ENCODE assay signal across 18 cellular contexts in genomic region chr19:40639638-40639982, GRCh38. TPM values are rescaled to one million over a fixed set of nuclear protein-coding genes. Genes with fewer than 3 reads are reported as not detected.
DNase-seq lines count a peak whose midpoint lies in the region; ATAC-seq and TF ChIP-seq lines count a peak whose summit lies in the region.
"Had no signal": no experiment of that assay in that cellular context is flagged by ENCODE, and none has a peak within 500 bp of the region (broad histone marks: within the 10 kb centered on the region; RNA-seq: fewer than 3 reads in every experiment).

No MANE protein-coding gene starts in this region.

- peaks cover 5% of the 10 kb centered on the region for H3K9me1 ChIP-seq in IMR-90 (ENCODE audit: insufficient read depth, low read length)

- no peak for TF ChIP-seq POLR2A in IMR-90 (IDR thresholded peaks at IDR 0.05; ENCODE audit: low read depth, low read length)

- in situ Hi-C loops in IMR-90 (cut with MboI; ENCODE audit: low sequenced_read_pairs) = no loop called here
- in situ Hi-C loops in KBM-7 (cut with MboI; ENCODE audit: low pct_unique_long_range_greater_than_20kb, low sequenced_read_pairs) = no loop called here

- CTCF ChIA-PET in IMR-90 (lab: Yijun Ruan, JAX) = no interaction called here

- dilution Hi-C loops in IMR-90 (cut with HindIII; ENCODE audit: low sequenced_read_pairs, unreplicated experiment) = no loop called here

- no peaks in the 10 kb centered on the region for H3K79me1 ChIP-seq in IMR-90 (ENCODE audit: low read depth in 1 of 2, low read length in 2 of 2)

- no peak overlapping the region for H3K4me3 ChIP-seq in IMR-90 (ENCODE audit: insufficient read depth, low read depth, low read length)
- H3K4me3 ChIP-seq in right atrium auricular region = no peak overlapping the region
- no peak overlapping the region for H3K4me3 ChIP-seq in thoracic aorta
- H3K4me3 ChIP-seq: SJCRH30 had no signal

- H4K91ac ChIP-seq in IMR-90 (ENCODE audit: insufficient read depth, low read depth, low read length) = peak overlapping the region; percentile 70

- H3K4me3 Mint-ChIP-seq in chondrocyte (ENCODE audit: unreplicated experiment) = no peak overlapping the region
- no peak overlapping the region for H3K4me3 Mint-ChIP-seq in activated T-helper 2 cell treated with anti-CD3 and anti-CD28 coated beads, Interferon-gamma antibody, Interleukin-2, Interleukin-4, amounts not matched to agents 10 μg/mL and 5 μg/mL and 100 μg/mL, durations not matched to agents 14 hours and 24 hours and 36 hours (ENCODE audit: low read depth)
- H3K4me3 Mint-ChIP-seq: B cell; CD4-positive, alpha-beta T cell; IgD-negative memory B cell had no signal

- TF ChIP-seq RAD21 in IMR-90 (IDR thresholded peaks at IDR 0.05; ENCODE audit: low read length) = no peak

- no peak for TF ChIP-seq CTCF in IMR-90 (conservative IDR thresholded peaks at IDR 0.05; ENCODE audit: low read depth, low read length)
- no peak for TF ChIP-seq CTCF in chondrocyte (IDR thresholded peaks at IDR 0.05)
- no peak for TF ChIP-seq CTCF in right atrium auricular region (IDR thresholded peaks at IDR 0.05)
- no peak for TF ChIP-seq CTCF in thoracic aorta (IDR thresholded peaks at IDR 0.05)

- peaks cover 51% of the 10 kb centered on the region for H3K4me1 Mint-ChIP-seq in chondrocyte (ENCODE audit: low read depth)
- H3K4me1 Mint-ChIP-seq in activated T-helper 2 cell treated with anti-CD3 and anti-CD28 coated beads, Interferon-gamma antibody, Interleukin-2, Interleukin-4, amounts not matched to agents 10 μg/mL and 5 μg/mL and 100 μg/mL, durations not matched to agents 14 hours and 24 hours and 36 hours (ENCODE audit: low read depth) = no peaks in the 10 kb centered on the region

- H3K27me3 ChIP-seq in IMR-90 (ENCODE audit: control insufficient read depth, insufficient read depth, low read length) = no peaks in the 10 kb centered on the region
- no peaks in the 10 kb centered on the region for H3K27me3 ChIP-seq in right atrium auricular region
- H3K27me3 ChIP-seq in thoracic aorta (replicated peaks; ENCODE audit: insufficient read depth) = no peaks in the 10 kb centered on the region

- H3K23ac ChIP-seq in IMR-90 (ENCODE audit: low read depth, low read length) = peak overlapping the region; percentile 71; the same call in 1 of the 2 replicates

- H3K27ac ChIP-seq in IMR-90 (ENCODE audit: insufficient read depth, low read length) = peak overlapping the region; percentile 50; the same call in 1 of the 2 replicates
- H3K27ac ChIP-seq in right atrium auricular region = peak overlapping the region; percentile 42 to 70
- H3K27ac ChIP-seq in thoracic aorta = peak overlapping the region; percentile 90 to 93
- H3K27ac ChIP-seq: SJCRH30 had no signal

- no peak overlapping the region for H2BK5ac ChIP-seq in IMR-90 (ENCODE audit: low read depth, low read length, poor library complexity, severe bottlenecking)

- WGBS in IMR-90 (ENCODE audit: extremely low coverage in 2 of 2, insufficient read length in 1 of 2), 2 experiments = 100% methylated on average over 2 of the region's 6 CpGs; no CpG with 5 or more reads in 1 of the 2 experiments

- peak overlapping the region; percentile 71; the same call in 2 of the 3 replicates for H2BK15ac ChIP-seq in IMR-90 (ENCODE audit: low read depth, low read length)

- H3K27ac Mint-ChIP-seq in chondrocyte (ENCODE audit: unreplicated experiment) = peak overlapping the region; percentile 96
- no peak overlapping the region for H3K27ac Mint-ChIP-seq in activated T-helper 2 cell treated with anti-CD3 and anti-CD28 coated beads, Interferon-gamma antibody, Interleukin-2, Interleukin-4, amounts not matched to agents 10 μg/mL and 5 μg/mL and 100 μg/mL, durations not matched to agents 14 hours and 24 hours and 36 hours
- H3K27ac Mint-ChIP-seq: B cell; CD4-positive, alpha-beta T cell; IgD-negative memory B cell had no signal

- no TSS peak for BruUV-seq in IMR-90 (replicated peaks; lab: Mats Ljungman, UMichigan)

- H2AK9ac ChIP-seq in IMR-90 (replicated peaks; ENCODE audit: low read depth, low read length, poor library complexity) = no peak overlapping the region

- no peak for DNase-seq in IMR-90
- DNase-seq in chondrocyte (ENCODE audit: low spot score) = no peak
- no peak for DNase-seq in right atrium auricular region (ENCODE audit: low spot score)
- no peak for DNase-seq in thoracic aorta (ENCODE audit: low spot score)
- no peak for DNase-seq in NCI-H2171 (lab: John Stamatoyannopoulos, UW)
- DNase-seq in KBM-7 = no peak
- DNase-seq in activated T-helper 2 cell treated with anti-CD3 and anti-CD28 coated beads, Interferon-gamma antibody, Interleukin-2, Interleukin-4, amounts not matched to agents 10 μg/mL and 5 μg/mL and 100 μg/mL, durations not matched to agents 14 hours and 24 hours and 36 hours (ENCODE audit: low spot score) = no peak
- DNase-seq: ACHN; CD4-positive, alpha-beta T cell; EL; NCI-H1105 treated with DMSO at 0.1 percent for 48 hours; NCI-H187; NCI-H446 treated with DMSO at 0.1 percent for 48 hours; NK-92 treated with Interleukin-12 subunit alpha and Interleukin-12 subunit beta, amount 100 ng/mL, for 24 hours; OCI-M1; SJCRH30 had no signal

- peak overlapping the region; percentile 96 for H2BK120ac ChIP-seq in IMR-90 (ENCODE audit: low read depth, low read length)

- H3K56ac ChIP-seq in IMR-90 (ENCODE audit: extremely low read depth, insufficient read depth, low read length) = no peak overlapping the region

- H3K9me3 Mint-ChIP-seq in chondrocyte (ENCODE audit: low read depth) = no peaks in the 10 kb centered on the region
- H3K9me3 Mint-ChIP-seq in activated T-helper 2 cell treated with anti-CD3 and anti-CD28 coated beads, Interferon-gamma antibody, Interleukin-2, Interleukin-4, amounts not matched to agents 10 μg/mL and 5 μg/mL and 100 μg/mL, durations not matched to agents 14 hours and 24 hours and 36 hours = no peaks in the 10 kb centered on the region
- H3K9me3 Mint-ChIP-seq: CD4-positive, alpha-beta T cell; IgD-negative memory B cell had no signal

- H4K5ac ChIP-seq in IMR-90 (ENCODE audit: low read depth, low read length) = peak overlapping the region; percentile 12; the same call in 1 of the 2 replicates

- intact Hi-C loops in IMR-90 (cut with micrococcal nuclease) = no loop called here
- intact Hi-C loops in activated T-helper 2 cell treated with anti-CD3 and anti-CD28 coated beads, Interferon-gamma antibody, Interleukin-2, Interleukin-4, amounts not matched to agents 10 μg/mL and 5 μg/mL and 100 μg/mL, durations not matched to agents 14 hours and 24 hours and 36 hours (cut with micrococcal nuclease) = loop anchor here (10.0 kb wide), 1 partner anchor 335 kb away; no protein-coding TSS in a partner anchor

- H3K27me3 Mint-ChIP-seq in chondrocyte (ENCODE audit: low read depth) = no peaks in the 10 kb centered on the region
- H3K27me3 Mint-ChIP-seq in activated T-helper 2 cell treated with anti-CD3 and anti-CD28 coated beads, Interferon-gamma antibody, Interleukin-2, Interleukin-4, amounts not matched to agents 10 μg/mL and 5 μg/mL and 100 μg/mL, durations not matched to agents 14 hours and 24 hours and 36 hours (ENCODE audit: low read depth) = peaks cover 5% of the 10 kb centered on the region
- H3K27me3 Mint-ChIP-seq: CD4-positive, alpha-beta T cell had no signal

- H3K4me1 ChIP-seq in IMR-90 (ENCODE audit: control insufficient read depth, insufficient read depth, low read length) (peaks cover 12% of the 10 kb centered on the region), right atrium auricular region (peaks cover 0 to 13% of the 10 kb centered on the region in 2 donors), thoracic aorta (ENCODE audit: control insufficient read depth in 1 of 2, low read depth in 2 of 2) (peaks cover 16 to 53% of the 10 kb centered on the region in 2 donors)

- peak overlapping the region; percentile 91 for H2BK20ac ChIP-seq in IMR-90 (ENCODE audit: low read depth, low read length)

- peak overlapping the region; percentile 57 to 69; a peak in 3 of 4 replicates for H4K8ac ChIP-seq in IMR-90 (ENCODE audit: low read depth in 2 of 2, low read length in 2 of 2)

- H2AK5ac ChIP-seq in IMR-90 (ENCODE audit: low read depth, low read length) = peak overlapping the region; percentile 97

- no peaks in the 10 kb centered on the region for H3K36me3 Mint-ChIP-seq in chondrocyte (ENCODE audit: low read depth)
- H3K36me3 Mint-ChIP-seq in activated T-helper 2 cell treated with anti-CD3 and anti-CD28 coated beads, Interferon-gamma antibody, Interleukin-2, Interleukin-4, amounts not matched to agents 10 μg/mL and 5 μg/mL and 100 μg/mL, durations not matched to agents 14 hours and 24 hours and 36 hours (ENCODE audit: low read depth) = no peaks in the 10 kb centered on the region

- H4K20me1 ChIP-seq in IMR-90 (ENCODE audit: insufficient read depth, low read length) = no peaks in the 10 kb centered on the region

- peak overlapping the region; percentile 66; the same call in 1 of the 2 replicates for H3K18ac ChIP-seq in IMR-90 (ENCODE audit: low read depth, low read length)

- H3K36me3 ChIP-seq in IMR-90 (ENCODE audit: control insufficient read depth, insufficient read depth, low read length) (no peaks in the 10 kb centered on the region), right atrium auricular region (no peaks in the 10 kb centered on the region), thoracic aorta (no peaks in the 10 kb centered on the region)
- H3K36me3 ChIP-seq: SJCRH30 had no signal

- H2AFZ ChIP-seq in IMR-90 (replicated peaks; ENCODE audit: low read length, poor library complexity) = peak overlapping the region; percentile 49

- H3K9me3 ChIP-seq in IMR-90 (ENCODE audit: control insufficient read depth, insufficient read depth, low read length) = no peaks in the 10 kb centered on the region
- H3K9me3 ChIP-seq in right atrium auricular region = no peaks in the 10 kb centered on the region
- H3K9me3 ChIP-seq in thoracic aorta = no peaks in the 10 kb centered on the region
- H3K9me3 ChIP-seq: SJCRH30 had no signal

- peak overlapping the region; percentile 76 for H3K4ac ChIP-seq in IMR-90 (ENCODE audit: low read depth, low read length)

- H3K14ac ChIP-seq in IMR-90 (replicated peaks; ENCODE audit: low read depth, low read length) = peak overlapping the region; percentile 12; the same call in 1 of the 2 replicates

- POLR2A ChIA-PET in IMR-90 (lab: Charles Lee; ENCODE audit: unreplicated experiment) = no interaction called here

- no peak overlapping the region for H3K9ac ChIP-seq in IMR-90 (ENCODE audit: low read depth, low read length)

- H3K4me2 ChIP-seq in IMR-90 (ENCODE audit: low read depth, low read length) = no peak overlapping the region

- no peak for ATAC-seq in IMR-90 (ENCODE audit: low read depth)
- no peak for ATAC-seq in thoracic aorta (ENCODE audit: insufficient number of reproducible peaks, low FRiP score, low read depth)

RNA-seq across cellular contexts. Expression of gene LTBP4, which starts 38.4 kb away (rescaled TPM):
- total RNA-seq in IMR-90 (2012; rRNA removed) (4.4 and 14.7 TPM in 2 replicates), chondrocyte (161 to 311 TPM (median 163 TPM) in 3 replicates), right atrium auricular region (100 to 1,000 TPM; 152 to 257 TPM), thoracic aorta (100 to 1,000 TPM; 687 to 905 TPM)
- 61.6 and 70.3 TPM in 2 replicates for polyA plus RNA-seq in IMR-90 (2012; rRNA removed)
- polyA plus RNA-seq in IMR-90 (2012; cell fraction: cytosol; rRNA removed) = 121 and 133 TPM in 2 replicates
- 202 and 477 TPM in 2 replicates for polyA plus RNA-seq in IMR-90 (2012; cell fraction: nucleus; rRNA removed; ENCODE audit: low replicate concordance)
- total RNA-seq in activated T-helper 2 cell treated with anti-CD3 and anti-CD28 coated beads, Interferon-gamma antibody, Interleukin-2, Interleukin-4, amounts not matched to agents 10 μg/mL and 5 μg/mL and 100 μg/mL, durations not matched to agents 14 hours and 24 hours and 36 hours = 101 and 104 TPM in 2 replicates

RNA-seq across cellular contexts. Expression of gene NUMBL, which starts 50.8 kb away (rescaled TPM):
- total RNA-seq in IMR-90 (2012; rRNA removed) = 6.3 and 6.9 TPM in 2 replicates
- 29.0 and 29.8 TPM in 2 replicates for polyA plus RNA-seq in IMR-90 (2012; rRNA removed)
- 45.8 and 88.1 TPM in 2 replicates for polyA plus RNA-seq in IMR-90 (2012; cell fraction: cytosol; rRNA removed)
- 107 and 168 TPM in 2 replicates for polyA plus RNA-seq in IMR-90 (2012; cell fraction: nucleus; rRNA removed; ENCODE audit: low replicate concordance)
- 104 to 121 TPM (median 117 TPM) in 3 replicates for total RNA-seq in chondrocyte
- total RNA-seq in right atrium auricular region = 10 to 100 TPM; 11.2 to 28.1 TPM
- total RNA-seq in thoracic aorta = 100 to 1,000 TPM; 101 to 133 TPM
- total RNA-seq in activated T-helper 2 cell treated with anti-CD3 and anti-CD28 coated beads, Interferon-gamma antibody, Interleukin-2, Interleukin-4, amounts not matched to agents 10 μg/mL and 5 μg/mL and 100 μg/mL, durations not matched to agents 14 hours and 24 hours and 36 hours = 18.0 and 27.0 TPM in 2 replicates
